ENCODE assay signal across 1 cellular context in genomic region chr1:35810096-35810860, GRCh38.
A peak's percentile ranks its signal among the peaks of the same experiment; 100 is the strongest.
TF ChIP-seq lines count a peak whose summit lies in the region.

No MANE protein-coding gene starts in this region.

TF ChIP-seq in K562, 482 proteins besides CTCF, POLR2A, EP300 and RAD21 (continued from another document):
- TF ChIP-seq ZNF609 (CRISPR knock-in tag; IDR thresholded peaks at IDR 0.05; ENCODE audit: borderline replicate concordance) = no peak
- peak; percentile 85 for TF ChIP-seq BCOR (IDR thresholded peaks at IDR 0.05)
- no peak for TF ChIP-seq ZNF668 (CRISPR knock-in tag; IDR thresholded peaks at IDR 0.05)
- peak; percentile 51; the same call in 1 of the 2 replicates for TF ChIP-seq HDAC2 (IDR thresholded peaks at IDR 0.05)
- TF ChIP-seq CXXC5 (CRISPR knock-in tag; IDR thresholded peaks at IDR 0.05) = no peak
- peak in 1 of 2 experiments; percentile 16; a peak in 1 of 4 replicates for TF ChIP-seq RCOR1 (IDR thresholded peaks at IDR 0.05; ENCODE audit: borderline replicate concordance in 1 of 2, low read depth in 2 of 2, low read length in 2 of 2)
- TF ChIP-seq THRB (CRISPR knock-in tag; conservative IDR thresholded peaks at IDR 0.05) = no peak
- peak; percentile 90 for TF ChIP-seq RBM25 (IDR thresholded peaks at IDR 0.05; ENCODE audit: low read depth, low read length, severe bottlenecking)
- no peak for TF ChIP-seq ZFPM2 (CRISPR knock-in tag; IDR thresholded peaks at IDR 0.05)
- no peak for TF ChIP-seq HDAC8 (tag; IDR thresholded peaks at IDR 0.05)
- no peak for TF ChIP-seq PREB (CRISPR knock-in tag; IDR thresholded peaks at IDR 0.05)
- peak; percentile 94 for TF ChIP-seq ADNP (tag; IDR thresholded peaks at IDR 0.05)
- no peak for TF ChIP-seq HDGF (IDR thresholded peaks at IDR 0.05)
- peak; percentile 44; the same call in 1 of the 2 replicates for TF ChIP-seq ZNF24 (IDR thresholded peaks at IDR 0.05)
- TF ChIP-seq ESRRA (IDR thresholded peaks at IDR 0.05; ENCODE audit: borderline replicate concordance, low read depth) = peak; percentile 52; the same call in 1 of the 2 replicates
- no peak for TF ChIP-seq CEBPZ (IDR thresholded peaks at IDR 0.05; ENCODE audit: borderline replicate concordance, low read depth, low read length)
- peak; percentile 40 to 68; a peak in 2 of 4 replicates for TF ChIP-seq KDM1A (IDR thresholded peaks at IDR 0.05)
- no peak for TF ChIP-seq WHSC1 (IDR thresholded peaks at IDR 0.05; ENCODE audit: low read length)
